ENCODE assay signal across 19 cellular contexts in the genomic region with DNA sequence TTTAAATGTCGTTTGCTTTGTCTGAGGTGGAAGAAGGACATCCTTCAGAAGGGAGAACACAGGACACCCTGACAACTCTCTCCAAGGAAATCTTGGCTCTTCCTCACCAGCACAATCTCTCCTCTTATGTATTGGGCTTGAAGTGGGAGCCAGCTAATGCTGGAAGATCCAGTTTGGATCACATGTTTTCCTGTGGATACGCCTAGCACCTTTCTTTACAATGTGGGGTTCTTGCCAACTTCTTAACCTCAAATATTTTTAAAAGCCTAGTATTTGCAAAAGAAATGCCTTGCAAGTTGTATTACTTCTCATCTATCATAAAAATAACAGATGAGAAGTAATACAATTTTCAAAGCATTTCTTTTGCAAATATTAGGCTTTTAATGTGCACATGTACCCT.
DNase-seq lines count a peak whose midpoint lies in the region; ATAC-seq and TF ChIP-seq lines count a peak whose summit lies in the region.
"Had no signal": no experiment of that assay in that cellular context is flagged by ENCODE, and none has a peak within 500 bp of the region (broad histone marks: within the 10 kb centered on the region; RNA-seq: fewer than 3 reads in every experiment).

No MANE protein-coding gene starts in this region.

- TF ChIP-seq CTCF in BJ (IDR thresholded peaks at IDR 0.05; ENCODE audit: insufficient read depth, low read depth, low read length): no peak
- no peak for TF ChIP-seq CTCF in astrocyte of the cerebellum (IDR thresholded peaks at IDR 0.05; ENCODE audit: low read depth, low read length, missing control alignments)
- no peak for TF ChIP-seq CTCF in GM10266 (IDR thresholded peaks at IDR 0.05; ENCODE audit: control insufficient read depth, insufficient read depth, low read depth, missing control alignments)

- no peaks in the 10 kb centered on the region for H3K9me3 Mint-ChIP-seq in stimulated activated effector memory CD8-positive, alpha-beta T cell treated with anti-CD3 and anti-CD28 coated beads, Interleukin-12 subunit alpha, Interleukin-12 subunit beta, amount 100 ng/mL, for 72 hours

- no peak overlapping the region for H3K27ac Mint-ChIP-seq in stimulated activated effector memory CD8-positive, alpha-beta T cell treated with anti-CD3 and anti-CD28 coated beads, Interleukin-12 subunit alpha, Interleukin-12 subunit beta, amount 100 ng/mL, for 72 hours
- H3K27ac Mint-ChIP-seq: GM23338 had no signal

- POLR2A ChIA-PET in BJ (lab: Charles Lee): no interaction called here

- peaks cover 5% of the 10 kb centered on the region for H3K27me3 ChIP-seq in BJ (ENCODE audit: control insufficient read depth, insufficient read depth, low read length)
- H3K27me3 ChIP-seq in H7 (ENCODE audit: control insufficient read depth, insufficient read depth, low read length): no peaks in the 10 kb centered on the region

- no peak overlapping the region for H3K4me3 ChIP-seq in BJ (ENCODE audit: low read depth, low read length)
- no peak overlapping the region for H3K4me3 ChIP-seq in astrocyte of the cerebellum (ENCODE audit: low read depth, low read length)
- H3K4me3 ChIP-seq in H7 (ENCODE audit: insufficient read depth, low read depth, low read length): no peak overlapping the region
- H3K4me3 ChIP-seq: GM23338, K562, SJSA1 had no signal

- CTCF ChIA-PET in BJ (lab: Yijun Ruan, JAX): no interaction called here

- no peaks in the 10 kb centered on the region for H3K36me3 Mint-ChIP-seq in stimulated activated effector memory CD8-positive, alpha-beta T cell treated with anti-CD3 and anti-CD28 coated beads, Interleukin-12 subunit alpha, Interleukin-12 subunit beta, amount 100 ng/mL, for 72 hours
- H3K36me3 Mint-ChIP-seq: CD14-positive monocyte had no signal

- DNase-seq in BJ (ENCODE audit: low read depth) (peak; percentile 2), LoVo (ENCODE audit: low spot score) (peak; percentile 3), astrocyte of the cerebellum (ENCODE audit: low read depth) (peak; percentile 73), iris pigment epithelial cell (ENCODE audit: low read depth) (peak; percentile 33), H7 (no peak), GM10266 (ENCODE audit: extremely low spot score) (no peak)
- no peak for DNase-seq in stimulated activated effector memory CD8-positive, alpha-beta T cell treated with anti-CD3 and anti-CD28 coated beads, Interleukin-12 subunit alpha, Interleukin-12 subunit beta, amount 100 ng/mL, for 72 hours (ENCODE audit: low spot score in 2 of 2)
- DNase-seq in activated CD4-positive, CD25-positive, alpha-beta regulatory T cell treated with anti-CD3 and anti-CD28 coated beads, Interleukin-2, amount 50 U/mL, for 72 hours: no peak
- DNase-seq: COR-L47, DMS153, NCI-H1417, NCI-H2029, NCI-H2171 treated with DMSO at 0.1 percent for 48 hours, NCI-H510A treated with DMSO at 0.1 percent for 48 hours, RPMI8226 had no signal

- H3K4me1 Mint-ChIP-seq in stimulated activated effector memory CD8-positive, alpha-beta T cell treated with anti-CD3 and anti-CD28 coated beads, Interleukin-12 subunit alpha, Interleukin-12 subunit beta, amount 100 ng/mL, for 72 hours: no peaks in the 10 kb centered on the region
- H3K4me1 Mint-ChIP-seq: CD14-positive monocyte had no signal

- in situ Hi-C loops in astrocyte of the cerebellum (cut with HindIII; ENCODE audit: low sequenced_read_pairs): no loop called here

- H3K36me3 ChIP-seq in BJ (ENCODE audit: control insufficient read depth, insufficient read depth, low read length): no peaks in the 10 kb centered on the region
- H3K36me3 ChIP-seq in H7 (replicated peaks; ENCODE audit: control insufficient read depth, insufficient read depth, low read length): no peaks in the 10 kb centered on the region
- H3K36me3 ChIP-seq: SJSA1 had no signal

- no peak overlapping the region for H3K4me3 Mint-ChIP-seq in stimulated activated effector memory CD8-positive, alpha-beta T cell treated with anti-CD3 and anti-CD28 coated beads, Interleukin-12 subunit alpha, Interleukin-12 subunit beta, amount 100 ng/mL, for 72 hours
- H3K4me3 Mint-ChIP-seq: CD14-positive monocyte, GM23338 had no signal

- no peak for ATAC-seq in stimulated activated effector memory CD8-positive, alpha-beta T cell treated with anti-CD3 and anti-CD28 coated beads, Interleukin-12 subunit alpha, Interleukin-12 subunit beta, amount 100 ng/mL, for 72 hours
- ATAC-seq: GM23338, K562 had no signal

Comparison
In these comparisons a context has a peak if more than half of its experiments do, and no peak if none do; other contexts are left out.
1. DNase-seq: peak in BJ (single experiment), LoVo (single experiment), astrocyte of the cerebellum (single experiment) and iris pigment epithelial cell (single experiment); none in H7 (single experiment), stimulated activated effector memory CD8-positive, alpha-beta T cell treated with anti-CD3 and anti-CD28 coated beads, Interleukin-12 subunit alpha, Interleukin-12 subunit beta, amount 100 ng/mL, for 72 hours (0 of 2), activated CD4-positive, CD25-positive, alpha-beta regulatory T cell treated with anti-CD3 and anti-CD28 coated beads, Interleukin-2, amount 50 U/mL, for 72 hours (single experiment) and GM10266 (single experiment).